8 cellular contexts compared by ENCODE assay signal in the genomic region with DNA sequence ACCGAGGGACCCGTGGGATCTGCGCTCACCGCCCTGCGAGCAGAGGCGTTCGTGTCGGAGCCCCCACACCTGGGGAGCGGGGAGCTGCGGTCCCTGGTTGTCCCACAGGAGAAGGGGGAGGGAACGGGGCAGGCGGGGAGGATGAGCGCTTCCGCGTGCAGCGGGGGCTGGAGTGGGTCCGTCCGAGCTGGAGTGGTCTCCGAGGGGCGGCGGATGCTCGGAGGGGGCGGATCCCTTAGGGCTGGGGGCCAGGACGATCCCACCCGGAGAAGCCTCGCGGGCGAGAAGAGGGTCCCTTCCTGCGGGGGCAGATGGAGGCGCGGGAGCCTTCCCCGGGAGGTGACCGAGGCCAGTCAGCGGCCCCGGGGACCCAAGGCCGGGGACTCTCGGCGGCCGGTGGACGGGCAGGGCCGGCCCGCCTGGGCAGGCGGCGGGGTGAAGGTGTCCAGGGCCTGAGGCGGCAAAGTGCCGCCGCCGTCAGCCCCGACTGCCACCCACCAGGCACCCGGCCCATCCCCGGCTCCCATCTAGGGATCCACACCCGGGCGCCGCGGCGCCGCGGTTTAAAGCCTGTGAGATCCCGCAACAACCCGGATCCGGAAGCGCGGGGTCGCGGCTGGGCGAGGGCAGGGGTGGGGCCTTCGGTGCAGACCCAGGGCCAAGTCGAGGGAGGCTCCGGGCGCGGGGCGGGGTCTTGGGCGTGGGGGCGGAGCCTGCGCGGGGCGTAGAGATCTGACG. TPM values are rescaled to one million over a fixed set of nuclear protein-coding genes. Genes with fewer than 3 reads are reported as not detected.
A peak's percentile ranks its signal among the peaks of the same experiment; 100 is the strongest.
DNase-seq lines count a peak whose midpoint lies in the region; ATAC-seq, FAIRE-seq and TF ChIP-seq lines count a peak whose summit lies in the region.

No MANE protein-coding gene starts in this region.

- H3K9ac ChIP-seq in HUES64 (ENCODE audit: low read depth, low read length), result peak overlapping the region; percentile 85

- WGBS in A549 (ENCODE audit: missing lambda C conversion rate), result 35% methylated on average over 15 of the region's 78 CpGs
- WGBS in HUES64, result under 1% methylated on average over 78 of the region's 78 CpGs

- TF ChIP-seq EP300 in A549 (IDR thresholded peaks at IDR 0.05), result no peak

- FAIRE-seq in A549 (lab: Jason Lieb, UNC) (no peak), frontal cortex (lab: Jason Lieb, UNC) (no peak)

- H3K4me2 ChIP-seq in A549, result peak overlapping the region; percentile 78

- H3K27me3 ChIP-seq in HUES64 (ENCODE audit: insufficient read depth, low read length) (peaks cover 12% of the 10 kb centered on the region; the same call in 1 of the 2 replicates), neuron (ENCODE audit: insufficient read depth, low read length) (peaks cover 8% of the 10 kb centered on the region)

- peak; percentile 93 to 98 for ATAC-seq in A549

- TF ChIP-seq RAD21 in A549 (conservative IDR thresholded peaks at IDR 0.05 in 1 of 2, IDR thresholded peaks at IDR 0.05 in 1 of 2), result no peak

- H3K4me3 ChIP-seq in A549, result peak overlapping the region; percentile 59
- peak overlapping the region; percentile 94 for H3K4me3 ChIP-seq in HUES64 (ENCODE audit: low read length)
- peak overlapping the region; percentile 79 for H3K4me3 ChIP-seq in neuron (ENCODE audit: low read length)

- H3K9me3 ChIP-seq in A549, result no peaks in the 10 kb centered on the region
- H3K9me3 ChIP-seq in HUES64 (ENCODE audit: insufficient read depth, low read depth, low read length), result no peaks in the 10 kb centered on the region
- H3K9me3 ChIP-seq in neuron (ENCODE audit: low read length), result no peaks in the 10 kb centered on the region

- POLR2A ChIA-PET in A549 (lab: Yijun Ruan, JAX), result no interaction called here

- H3K27ac ChIP-seq in A549, result peak overlapping the region; percentile 67 to 92
- H3K27ac ChIP-seq in HUES64 (ENCODE audit: low read depth, low read length), result peak overlapping the region; percentile 17; the same call in 1 of the 2 replicates

- TF ChIP-seq CTCF in A549 (IDR thresholded peaks at IDR 0.05), result no peak

- H3K36me3 ChIP-seq in HUES64 (ENCODE audit: insufficient read depth, low read length), result peaks cover 19% of the 10 kb centered on the region
- peaks cover 20% of the 10 kb centered on the region for H3K36me3 ChIP-seq in neuron (ENCODE audit: insufficient read depth, low read length)

- CTCF ChIA-PET in A549 (lab: Yijun Ruan, JAX), result interaction anchor here (1.7 kb wide), 1 partner anchor 23 kb away, joined by 4 read pairs; no protein-coding TSS in a partner anchor

- H3K4me1 ChIP-seq in A549 (peaks cover 5% of the 10 kb centered on the region; the same call in 2 of the 3 replicates), HUES64 (ENCODE audit: insufficient read depth, low read length) (peaks cover 14% of the 10 kb centered on the region), neuron (ENCODE audit: insufficient read depth, low read length) (peaks cover 13% of the 10 kb centered on the region)

- TF ChIP-seq POLR2A in A549 (IDR thresholded peaks at IDR 0.05; ENCODE audit: low read length), result no peak; the same call in 1 of the 2 replicates
- peak; percentile 70 for TF ChIP-seq POLR2A in GM19099 (IDR thresholded peaks at IDR 0.05; ENCODE audit: extremely low read depth, insufficient read length, low read depth)

- H2AFZ ChIP-seq in neuron (ENCODE audit: low read depth, low read length), result peak overlapping the region; percentile 78

- DNase-seq in A549 (ENCODE audit: low read depth in 1 of 2, low spot score in 1 of 2) (peak; percentile 72 to 74), RPMI7951 (ENCODE audit: low read depth) (peak; percentile 67), frontal cortex (ENCODE audit: low spot score in 2 of 2) (peak; percentile 94 to 98), stromal cell of bone marrow (ENCODE audit: low read depth) (peak; percentile 50)
- DNase-seq in activated gamma-delta T cell treated with anti-CD3 and anti-CD28 coated beads, Interleukin-2, amount 50 U/mL, for 16 hours (ENCODE audit: low read depth), result peak; percentile 81

TF ChIP-seq in A549, 52 proteins besides CTCF, POLR2A, EP300 and RAD21:
- 0 out of 2 replicates have a peak, but pooled peaks have one; percentile 20 for TF ChIP-seq PHF8 (IDR thresholded peaks at IDR 0.05; ENCODE audit: borderline replicate concordance, low read depth)
- no peak for TF ChIP-seq MAZ (IDR thresholded peaks at IDR 0.05; ENCODE audit: borderline replicate concordance, low read depth, low read length)
- TF ChIP-seq JUN (IDR thresholded peaks at IDR 0.05), result peak in 1 of 2 experiments; percentile 61; a peak in 1 of 5 replicates
- TF ChIP-seq, protein P1, sequence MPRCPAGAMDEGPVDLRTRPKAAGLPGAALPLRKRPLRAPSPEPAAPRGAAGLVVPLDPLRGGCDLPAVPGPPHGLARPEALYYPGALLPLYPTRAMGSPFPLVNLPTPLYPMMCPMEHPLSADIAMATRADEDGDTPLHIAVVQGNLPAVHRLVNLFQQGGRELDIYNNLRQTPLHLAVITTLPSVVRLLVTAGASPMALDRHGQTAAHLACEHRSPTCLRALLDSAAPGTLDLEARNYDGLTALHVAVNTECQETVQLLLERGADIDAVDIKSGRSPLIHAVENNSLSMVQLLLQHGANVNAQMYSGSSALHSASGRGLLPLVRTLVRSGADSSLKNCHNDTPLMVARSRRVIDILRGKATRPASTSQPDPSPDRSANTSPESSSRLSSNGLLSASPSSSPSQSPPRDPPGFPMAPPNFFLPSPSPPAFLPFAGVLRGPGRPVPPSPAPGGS (IDR thresholded peaks at IDR 0.05), result 0 out of 3 replicates have a peak, but pooled peaks have one; percentile 31
- TF ChIP-seq JUNB (IDR thresholded peaks at IDR 0.05), result no peak
- TF ChIP-seq GATA3 (IDR thresholded peaks at IDR 0.05; ENCODE audit: borderline replicate concordance), result no peak
- no peak for TF ChIP-seq NR3C1 (IDR thresholded peaks at IDR 0.05)
- no peak for TF ChIP-seq SMC3 (IDR thresholded peaks at IDR 0.05)
- TF ChIP-seq CBX2 (IDR thresholded peaks at IDR 0.05; ENCODE audit: borderline replicate concordance, low read depth), result no peak
- TF ChIP-seq ZC3H11A (IDR thresholded peaks at IDR 0.05), result no peak

RNA-seq across cellular contexts. Expression of a gene that starts 5.3 kb away (rescaled TPM):
- polyA plus RNA-seq in A549 (2011; rRNA removed) (not detected in 2 replicates), A549 (2017; fragmentation: RNase III; extraction: RNeasy Plus Mini Kit Qiagen cat#74134 plus additional on column Dnase treatment) (not detected in 3 replicates)
- polyA plus RNA-seq in A549 (2012; cell fraction: cytosol; rRNA removed), result not detected in 2 replicates
- 0.02 TPM in 1 of 2 replicates, not detected in the other for polyA plus RNA-seq in A549 (2012; cell fraction: nucleus; rRNA removed)
- polyA minus RNA-seq in A549 (2011; rRNA and poly(A)+ RNA removed), result not detected in 2 replicates
- polyA plus RNA-seq in HUES64 (2013, experiment 1 of 2), result 0.05 TPM
- polyA plus RNA-seq in HUES64 (2013, experiment 2 of 2), result not detected
- total RNA-seq in RPMI7951 (2014; rRNA removed; shearing (Covaris generic)), result not detected in 2 replicates
- total RNA-seq in frontal cortex, result not detected

RNA-seq across cellular contexts. Expression of a gene that starts 25.6 kb away (rescaled TPM):
- polyA plus RNA-seq in A549 (2011; rRNA removed), result 0.67 and 0.74 TPM in 2 replicates
- polyA plus RNA-seq in A549 (2012; cell fraction: cytosol; rRNA removed), result 0.86 and 1.8 TPM in 2 replicates
- 1.4 TPM in 1 of 2 replicates, not detected in the other for polyA plus RNA-seq in A549 (2012; cell fraction: nucleus; rRNA removed)
- polyA plus RNA-seq in A549 (2017; fragmentation: RNase III; extraction: RNeasy Plus Mini Kit Qiagen cat#74134 plus additional on column Dnase treatment), result 0.80 to 1.3 TPM (median 1.1 TPM) in 3 replicates
- 0.74 and 1.2 TPM in 2 replicates for polyA minus RNA-seq in A549 (2011; rRNA and poly(A)+ RNA removed)
- polyA plus RNA-seq in HUES64 (2013, experiment 1 of 2), result 4.8 TPM
- 3.6 TPM for polyA plus RNA-seq in HUES64 (2013, experiment 2 of 2)
- total RNA-seq in RPMI7951 (2014; rRNA removed; shearing (Covaris generic)), result 3.4 TPM in 1 of 2 replicates, not detected in the other
- not detected for total RNA-seq in frontal cortex

RNA-seq across cellular contexts. Expression of a gene that starts 49.3 kb away (rescaled TPM):
- polyA plus RNA-seq in A549 (2011; rRNA removed) (37.3 and 41.6 TPM in 2 replicates), A549 (2017; fragmentation: RNase III; extraction: RNeasy Plus Mini Kit Qiagen cat#74134 plus additional on column Dnase treatment) (26.0 to 28.5 TPM (median 26.3 TPM) in 3 replicates)
- 22.0 and 22.2 TPM in 2 replicates for polyA plus RNA-seq in A549 (2012; cell fraction: cytosol; rRNA removed)
- polyA plus RNA-seq in A549 (2012; cell fraction: nucleus; rRNA removed), result 24.9 and 29.3 TPM in 2 replicates
- 11.1 and 12.9 TPM in 2 replicates for polyA minus RNA-seq in A549 (2011; rRNA and poly(A)+ RNA removed)
- polyA plus RNA-seq in HUES64 (2013, experiment 1 of 2), result 43.8 TPM
- polyA plus RNA-seq in HUES64 (2013, experiment 2 of 2), result 39.4 TPM
- 19.2 and 25.3 TPM in 2 replicates for total RNA-seq in RPMI7951 (2014; rRNA removed; shearing (Covaris generic))
- total RNA-seq in frontal cortex, result 38.7 TPM

Comparison
In these comparisons a context has a peak if more than half of its experiments do, and no peak if none do; other contexts are left out.
1. Peak in every context shown above with its lines: DNase-seq, ATAC-seq, H3K4me3 ChIP-seq and H3K27ac ChIP-seq.